18 cellular contexts compared by ENCODE assay signal in the genomic region with DNA sequence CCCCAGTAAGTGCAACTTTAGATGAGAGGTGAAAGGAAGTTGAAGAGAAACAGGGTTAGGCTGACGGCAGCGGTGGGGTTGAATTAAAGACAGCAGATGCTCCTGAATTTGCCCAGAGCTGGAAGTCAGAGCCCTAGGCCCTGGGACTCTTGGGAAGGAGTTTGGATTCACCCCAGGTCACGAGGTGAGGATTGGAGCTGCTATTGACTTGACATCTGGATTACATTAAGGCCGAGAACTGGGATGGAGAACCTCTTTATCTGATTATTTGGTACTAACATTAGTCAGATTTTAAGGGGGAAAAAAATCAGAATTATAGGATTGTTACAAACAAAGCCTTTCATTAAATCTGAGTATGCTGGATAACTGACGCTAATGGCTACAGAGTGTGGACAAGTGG.
"Had no signal": no experiment of that assay in that cellular context is flagged by ENCODE, and none has a peak within 500 bp of the region (broad histone marks: within the 10 kb centered on the region; RNA-seq: fewer than 3 reads in every experiment).

No MANE protein-coding gene starts in this region.

- ATAC-seq: activated CD4-positive, CD25-positive, alpha-beta regulatory T cell treated with anti-CD3 and anti-CD28 coated beads, Interleukin-2, amount 50 U/mL, for 24 hours; activated CD8-positive, alpha-beta memory T cell treated with anti-CD3 and anti-CD28 coated beads, Interleukin-2, amount 10 ng/mL, durations not matched to agents 7 days and 5 days had no signal

- DNase-seq: activated CD4-positive, alpha-beta T cell treated with anti-CD3 and anti-CD28 coated beads for 48 hours; activated CD4-positive, alpha-beta T cell treated with anti-CD3 and anti-CD28 coated beads, Interleukin-2, amount 50 U/mL, for 4 hours; activated CD8-positive, alpha-beta memory T cell treated with anti-CD3 and anti-CD28 coated beads, Interleukin-2, amount 10 ng/mL, durations not matched to agents 7 days and 5 days; activated effector memory CD4-positive, alpha-beta T cell treated with Interleukin-2 at 50 U/mL for 16 hours; activated naive CD4-positive, alpha-beta T cell; activated T-cell treated with anti-CD3 and anti-CD28 coated beads, Interleukin-2, amount 50 U/mL, for 24 hours; aorta; caudate nucleus; KG1; NCI-H1092; NCI-H1417; NCI-H1930; NCI-H2107; NCI-H446; NCI-H524; SJCRH30 had no signal

- H3K9me3 ChIP-seq: breast epithelium, SJCRH30 had no signal

- H3K4me3 ChIP-seq: breast epithelium, SJCRH30 had no signal

- H3K27me3 ChIP-seq: SJCRH30 had no signal

- H3K27ac ChIP-seq: SJCRH30 had no signal

- H3K36me3 ChIP-seq: breast epithelium, SJCRH30 had no signal

- H3K4me1 ChIP-seq: breast epithelium had no signal
